ENCODE assay signal across 33 cellular contexts in the genomic region with DNA sequence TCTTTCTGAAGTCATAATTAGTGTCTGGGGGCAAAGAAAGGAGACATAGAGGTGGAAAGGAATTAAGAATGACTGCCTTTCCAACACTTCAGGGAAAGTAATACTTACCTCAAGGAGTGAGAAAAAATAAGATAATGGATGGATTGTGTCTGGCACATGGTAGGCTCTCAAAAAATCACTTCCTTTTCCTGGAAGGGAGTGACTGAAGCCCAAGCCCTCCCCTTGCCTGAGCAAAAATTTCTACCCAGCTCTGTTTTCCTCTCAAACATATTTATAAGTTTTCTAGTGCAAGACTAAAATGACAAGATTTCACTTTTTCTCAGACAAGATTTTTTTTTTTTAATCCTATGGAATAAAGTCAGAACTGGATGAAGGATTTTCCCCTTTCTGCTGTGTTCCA.
"Had no signal": no experiment of that assay in that cellular context is flagged by ENCODE, and none has a peak within 500 bp of the region (broad histone marks: within the 10 kb centered on the region; RNA-seq: fewer than 3 reads in every experiment).

No MANE protein-coding gene starts in this region.

- H3K4me3 ChIP-seq: MG63 had no signal

- DNase-seq: Karpas-422, Kasumi-1, KG1, MG63, MM.1S, MV-4-11, NCI-H1048, NCI-H1092, NCI-H1092 treated with DMSO at 0.1 percent for 48 hours, NCI-H1105, NCI-H1105 treated with DMSO at 0.1 percent for 48 hours, NCI-H1417 treated with DMSO at 0.1 percent for 48 hours, NCI-H1436, NCI-H1436 treated with DMSO at 0.1 percent for 48 hours, NCI-H146, NCI-H1694, NCI-H1694 treated with DMSO at 0.1 percent for 48 hours, NCI-H187, NCI-H187 treated with DMSO at 0.1 percent for 48 hours, NCI-H1930, NCI-H2029, NCI-H2029 treated with DMSO at 0.1 percent for 48 hours, NCI-H2081, NCI-H2081 treated with DMSO at 0.1 percent for 48 hours, NCI-H2107, NCI-H2171, NCI-H2171 treated with DMSO at 0.1 percent for 48 hours, NCI-H2227 treated with DMSO at 0.1 percent for 48 hours, NCI-H226, NCI-H345, NCI-H446, NCI-H446 treated with DMSO at 0.1 percent for 48 hours had no signal

- H3K27ac ChIP-seq: KMS-11 had no signal

- H3K9me3 ChIP-seq: MG63 had no signal

- H3K36me3 ChIP-seq: MG63 had no signal
